ENCODE assay signal across 26 cellular contexts in genomic region chr7:3309140-3309539, GRCh38. TPM values are rescaled to one million over a fixed set of nuclear protein-coding genes. Genes with fewer than 3 reads are reported as not detected.
DNase-seq lines count a peak whose midpoint lies in the region; FAIRE-seq and TF ChIP-seq lines count a peak whose summit lies in the region.
"Had no signal": no experiment of that assay in that cellular context is flagged by ENCODE, and none has a peak within 500 bp of the region (broad histone marks: within the 10 kb centered on the region; RNA-seq: fewer than 3 reads in every experiment).

No MANE protein-coding gene starts in this region.

- no peak overlapping the region for H3K4me3 Mint-ChIP-seq in CD4-positive, alpha-beta memory T cell
- H3K4me3 Mint-ChIP-seq: activated B cell treated with CpG ODN at 0.5 μM for 24 hours; CD4-positive, alpha-beta T cell; IgD-negative memory B cell; T-cell had no signal

- H3K9me3 Mint-ChIP-seq in CD4-positive, alpha-beta memory T cell, result no peaks in the 10 kb centered on the region
- H3K9me3 Mint-ChIP-seq: activated B cell treated with CpG ODN at 0.5 μM for 24 hours; CD4-positive, alpha-beta T cell; IgD-negative memory B cell; T-cell had no signal

- no peak overlapping the region for H3K27ac Mint-ChIP-seq in CD4-positive, alpha-beta memory T cell
- H3K27ac Mint-ChIP-seq: activated B cell treated with CpG ODN at 0.5 μM for 24 hours; CD4-positive, alpha-beta T cell; IgD-negative memory B cell; T-cell had no signal

- DNase-seq in ELR (ENCODE audit: low read depth) (peak; percentile 36), HTR-8/SVneo (ENCODE audit: insufficient read length, low spot score) (peak; percentile 29), RWPE1 (ENCODE audit: low spot score) (peak; percentile 59), glomerular visceral epithelial cell (ENCODE audit: extremely low spot score) (peak; percentile 36), testis (no peak), BE2C (no peak)
- DNase-seq in CD4-positive, alpha-beta memory T cell, result no peak
- DNase-seq: activated B cell treated with CpG ODN at 0.5 μM for 24 hours; activated gamma-delta T cell treated with Interleukin-2 at 50 U/mL for 16 hours; anterior cingulate cortex; CD4-positive, alpha-beta T cell; H7; head of caudate nucleus; kidney glomerular epithelial cell; midbrain; NCI-H1092 treated with DMSO at 0.1 percent for 48 hours; NCI-H510A; stimulated activated CD4-positive, alpha-beta T cell treated with anti-CD3 and anti-CD28 coated beads, Interleukin-4, amount 100 ng/mL, for 1 hour; stimulated activated CD8-positive, alpha-beta memory T cell treated with anti-CD3 and anti-CD28 coated beads, Interleukin-4, amount 100 ng/mL, for 48 hours; T-cell; tibial artery had no signal

- no peak overlapping the region for H3K27ac ChIP-seq in RWPE1
- H3K27ac ChIP-seq in testis, result no peak overlapping the region
- H3K27ac ChIP-seq in CD4-positive, alpha-beta memory T cell (ENCODE audit: low read depth, low read length), result no peak overlapping the region
- H3K27ac ChIP-seq: coronary artery, neutrophil, tibial artery had no signal

- H3K4me3 ChIP-seq in testis (no peak overlapping the region), BE2C (ENCODE audit: low read depth, low read length) (no peak overlapping the region)
- H3K4me3 ChIP-seq in CD4-positive, alpha-beta memory T cell (ENCODE audit: low read length in 2 of 2), result no peak overlapping the region
- H3K4me3 ChIP-seq: coronary artery, tibial artery had no signal

- no peak for TF ChIP-seq POLR2A in testis (IDR thresholded peaks at IDR 0.05)

- no peak for FAIRE-seq in HTR-8/SVneo (lab: Jason Lieb, UNC)
- FAIRE-seq: GM12892 had no signal

- no peaks in the 10 kb centered on the region for H3K4me1 ChIP-seq in testis
- H3K4me1 ChIP-seq in BE2C, result no peaks in the 10 kb centered on the region
- H3K4me1 ChIP-seq in CD4-positive, alpha-beta memory T cell (ENCODE audit: insufficient read depth, low read length), result no peaks in the 10 kb centered on the region

- TF ChIP-seq CTCF in RWPE1 (conservative IDR thresholded peaks at IDR 0.05; ENCODE audit: low read depth), result no peak
- no peak for TF ChIP-seq CTCF in testis (IDR thresholded peaks at IDR 0.05)
- TF ChIP-seq CTCF in BE2C (IDR thresholded peaks at IDR 0.05; ENCODE audit: low read depth, low read length), result no peak

- POLR2A ChIA-PET in RWPE1 (lab: Yijun Ruan, JAX; ENCODE audit: low non-redundant PET), result no interaction called here
- POLR2A ChIA-PET in CD4-positive, alpha-beta memory T cell (lab: Charles Lee; ENCODE audit: partially characterized antibody), result interaction anchor here (0.6 kb wide), 1 partner anchor 828 kb away, joined by 6 read pairs; no protein-coding TSS in a partner anchor

- CTCF ChIA-PET in RWPE1 (lab: Yijun Ruan, JAX), result interaction anchor here (0.6 to 0.7 kb wide), 2 partner anchors 578 to 979 kb away, joined by 3 to 4 read pairs; no protein-coding TSS in a partner anchor
- CTCF ChIA-PET in CD4-positive, alpha-beta memory T cell (lab: Charles Lee; ENCODE audit: partially characterized antibody), result no interaction called here

- H3K4me1 Mint-ChIP-seq in CD4-positive, alpha-beta memory T cell, result no peaks in the 10 kb centered on the region
- H3K4me1 Mint-ChIP-seq: T-cell had no signal

- H3K27me3 ChIP-seq in testis (no peaks in the 10 kb centered on the region), BE2C (peaks cover 6% of the 10 kb centered on the region; the same call in 1 of the 2 replicates)
- no peaks in the 10 kb centered on the region for H3K27me3 ChIP-seq in CD4-positive, alpha-beta memory T cell (ENCODE audit: insufficient read depth, low read length)
- H3K27me3 ChIP-seq: tibial artery had no signal

- H3K9me3 ChIP-seq in testis (no peaks in the 10 kb centered on the region), BE2C (no peaks in the 10 kb centered on the region)
- H3K9me3 ChIP-seq in CD4-positive, alpha-beta memory T cell (ENCODE audit: control insufficient read depth in 1 of 2, low read length in 2 of 2), result no peaks in the 10 kb centered on the region
- H3K9me3 ChIP-seq: neutrophil, tibial artery had no signal

- 91 to 93% methylated on average over 3 of the region's 3 CpGs for WGBS in testis, 2 donors

- no peaks in the 10 kb centered on the region for H3K36me3 Mint-ChIP-seq in CD4-positive, alpha-beta memory T cell
- H3K36me3 Mint-ChIP-seq: IgD-negative memory B cell, T-cell had no signal

- H3K36me3 ChIP-seq in testis (ENCODE audit: low read depth, missing control alignments) (no peaks in the 10 kb centered on the region), BE2C (no peaks in the 10 kb centered on the region)
- no peaks in the 10 kb centered on the region for H3K36me3 ChIP-seq in CD4-positive, alpha-beta memory T cell (ENCODE audit: insufficient read depth, low read length)
- H3K36me3 ChIP-seq: neutrophil, tibial artery had no signal

- H3K27me3 Mint-ChIP-seq in CD4-positive, alpha-beta memory T cell, result peaks cover 14 to 16% of the 10 kb centered on the region in 2 donors

- intact Hi-C loops in testis (cut with DNase I; ENCODE audit: low total_unique reads), result no loop called here
- intact Hi-C loops in CD4-positive, alpha-beta memory T cell (cut with micrococcal nuclease), result loop anchor here (10.0 kb wide), 1 partner anchor 444 kb away; no protein-coding TSS in a partner anchor

RNA-seq across cellular contexts. Expression of gene SDK1, which starts 8.1 kb away (rescaled TPM):
- 10 to 100 TPM; 24.9 to 36.2 TPM for total RNA-seq in testis
- 20.0 TPM for polyA plus RNA-seq in testis (ENCODE audit: insufficient read depth, low read depth, low replicate concordance)
- polyA plus RNA-seq in BE2C (2012; ENCODE audit: insufficient read depth, insufficient read length, low read depth), result 0.25 TPM
- total RNA-seq in CD4-positive, alpha-beta memory T cell, result under 1 TPM; 0.06 to 0.26 TPM
- not detected for polyA plus RNA-seq in CD4-positive, alpha-beta memory T cell
- total RNA-seq: G401 had no signal
- polyA plus RNA-seq: IgD-negative memory B cell had no signal

Comparison
In these comparisons a context has a peak if more than half of its experiments do, and no peak if none do; other contexts are left out.
1. DNase-seq: peak in ELR (single experiment), HTR-8/SVneo (single experiment), RWPE1 (single experiment) and glomerular visceral epithelial cell (single experiment); none in testis (single experiment), BE2C (single experiment) and CD4-positive, alpha-beta memory T cell (0 of 5).
2. RNA of gene SDK1, which starts 8.1 kb away (total RNA-seq): 24.9 to 36.2 TPM in testis; 0.06 to 0.26 TPM in CD4-positive, alpha-beta memory T cell; every median in the first group is over 10 times any median in the second.